Comparison of ENCODE assay signal across 8 cellular contexts in genomic region chr2:24919100-24919976, GRCh38. TPM values are rescaled to one million over a fixed set of nuclear protein-coding genes. Genes with fewer than 3 reads are reported as not detected.
DNase-seq lines count a peak whose midpoint lies in the region; ATAC-seq and TF ChIP-seq lines count a peak whose summit lies in the region.

No MANE protein-coding gene starts in this region.

- H3K4ac ChIP-seq in trophoblast cell (ENCODE audit: low read depth, low read length): no peak overlapping the region

- no peak overlapping the region for H2BK12ac ChIP-seq in trophoblast cell (ENCODE audit: low read length)

- H2AK5ac ChIP-seq in trophoblast cell (ENCODE audit: low read length): no peak overlapping the region

- no peak overlapping the region for H2BK120ac ChIP-seq in trophoblast cell (ENCODE audit: insufficient read depth, low read length, poor library complexity)

- peaks cover 2% of the 10 kb centered on the region for H3K27me3 ChIP-seq in trophoblast cell (ENCODE audit: insufficient read depth, low read length)

- no peak overlapping the region for H3K23ac ChIP-seq in trophoblast cell (ENCODE audit: low read length)

- no peak overlapping the region for H3K14ac ChIP-seq in trophoblast cell (ENCODE audit: low read length)

- no peak overlapping the region for H4K12ac ChIP-seq in trophoblast cell (ENCODE audit: low read depth, low read length)

- H3K27ac Mint-ChIP-seq in activated T-helper 17 cell treated with anti-CD3 and anti-CD28 coated beads, Interleukin-2, amount 50 U/mL, for 72 hours: peak overlapping the region; percentile 82

- H3K36me3 Mint-ChIP-seq in activated T-helper 17 cell treated with anti-CD3 and anti-CD28 coated beads, Interleukin-2, amount 50 U/mL, for 72 hours (ENCODE audit: low read depth): peaks cover 23% of the 10 kb centered on the region

- peaks cover 25% of the 10 kb centered on the region for H3K4me1 Mint-ChIP-seq in activated T-helper 17 cell treated with anti-CD3 and anti-CD28 coated beads, Interleukin-2, amount 50 U/mL, for 72 hours

- H2AFZ ChIP-seq in trophoblast cell (ENCODE audit: insufficient read depth, low read length, poor library complexity): peak overlapping the region; percentile 35

- DNase-seq in NCI-H1694 treated with DMSO at 0.1 percent for 48 hours (lab: John Stamatoyannopoulos, UW) (peak; percentile 9), NCI-H1694 (lab: John Stamatoyannopoulos, UW) (no peak), NCI-H82 (lab: John Stamatoyannopoulos, UW) (peak; percentile 53), foreskin fibroblast (peak in 1 of 2 donors; percentile 59), trophoblast cell (peak in 1 of 2 donors; percentile 5), SK-N-DZ (ENCODE audit: low spot score) (no peak)

- peak overlapping the region; percentile 55 for H4K8ac ChIP-seq in trophoblast cell (ENCODE audit: low read depth, low read length)

- peak overlapping the region; percentile 90 for H3K4me2 ChIP-seq in trophoblast cell (ENCODE audit: low read length)

- no peak overlapping the region for H3K27ac ChIP-seq in trophoblast cell (ENCODE audit: low read depth, low read length)

- no peaks in the 10 kb centered on the region for H3K36me3 ChIP-seq in trophoblast cell (ENCODE audit: control insufficient read depth in 1 of 2, insufficient read depth in 2 of 2, low read length in 2 of 2)

- no peaks in the 10 kb centered on the region for H3K27me3 Mint-ChIP-seq in activated T-helper 17 cell treated with anti-CD3 and anti-CD28 coated beads, Interleukin-2, amount 50 U/mL, for 72 hours

- H2BK5ac ChIP-seq in trophoblast cell (ENCODE audit: low read depth, low read length, poor library complexity): no peak overlapping the region

- peaks cover 2 to 5% of the 10 kb centered on the region in 2 experiments for H3K4me1 ChIP-seq in trophoblast cell (ENCODE audit: control insufficient read depth in 1 of 2, insufficient read depth in 2 of 2, low read length in 2 of 2)

- peak overlapping the region; percentile 85 for H3K4me3 Mint-ChIP-seq in activated T-helper 17 cell treated with anti-CD3 and anti-CD28 coated beads, Interleukin-2, amount 50 U/mL, for 72 hours

- WGBS in trophoblast cell (ENCODE audit: extremely low coverage, insufficient coverage, insufficient read length): no CpG with 5 or more reads among the region's 67 CpGs

- H3K18ac ChIP-seq in trophoblast cell (ENCODE audit: low read length): no peak overlapping the region

- no peaks in the 10 kb centered on the region for H3K79me1 ChIP-seq in trophoblast cell (ENCODE audit: low read length)

- H3K9me3 Mint-ChIP-seq in activated T-helper 17 cell treated with anti-CD3 and anti-CD28 coated beads, Interleukin-2, amount 50 U/mL, for 72 hours: no peaks in the 10 kb centered on the region

- peak overlapping the region; percentile 48 to 73 for H3K4me3 ChIP-seq in foreskin fibroblast (ENCODE audit: low read depth in 1 of 2, low read length in 2 of 2)
- peak overlapping the region; percentile 70 for H3K4me3 ChIP-seq in trophoblast cell (ENCODE audit: low read depth, low read length)

- no peak overlapping the region for H4K91ac ChIP-seq in trophoblast cell (ENCODE audit: low read depth, low read length)

- TF ChIP-seq CTCF in foreskin fibroblast (IDR thresholded peaks at IDR 0.05; ENCODE audit: low read depth, low read length): no peak

- H3K9ac ChIP-seq in trophoblast cell (ENCODE audit: low read length): no peak overlapping the region

- peak; percentile 19 for ATAC-seq in HG02870 (IDR thresholded peaks at IDR 0.05; ENCODE audit: unreplicated experiment)
- ATAC-seq in activated T-helper 17 cell treated with anti-CD3 and anti-CD28 coated beads, Interleukin-2, amount 50 U/mL, for 72 hours (replicated peaks): peak; percentile 56

- no peaks in the 10 kb centered on the region for H3K79me2 ChIP-seq in trophoblast cell (ENCODE audit: control insufficient read depth, insufficient read depth, low read length, poor library complexity)

- H3K9me3 ChIP-seq in trophoblast cell (ENCODE audit: insufficient read depth, low read depth, low read length): peaks cover 4% of the 10 kb centered on the region

RNA-seq across cellular contexts. Expression of gene ADCY3, which starts 0.7 kb away (rescaled TPM):
- total RNA-seq in activated T-helper 17 cell treated with anti-CD3 and anti-CD28 coated beads, Interleukin-2, amount 50 U/mL, for 72 hours: 100 to 1,000 TPM in 1 of 2 donors, 10 to 100 TPM in 1; 43.8 to 102 TPM
- 3.9 and 4.6 TPM in 2 replicates for polyA plus RNA-seq in trophoblast cell (2013)
- 21.3 and 27.5 TPM in 2 replicates for polyA plus RNA-seq in SK-N-DZ (2014; cell fraction: cytosol; rRNA removed)
- 76.3 and 141 TPM in 2 replicates for polyA plus RNA-seq in SK-N-DZ (2014; cell fraction: nucleus; rRNA removed)

RNA-seq across cellular contexts. Expression of gene DNAJC27, which starts 52.4 kb away (rescaled TPM):
- 1 to 10 TPM; 4.7 to 6.5 TPM for total RNA-seq in activated T-helper 17 cell treated with anti-CD3 and anti-CD28 coated beads, Interleukin-2, amount 50 U/mL, for 72 hours
- polyA plus RNA-seq in trophoblast cell (2013): 2.5 TPM in 2 replicates
- polyA plus RNA-seq in SK-N-DZ (2014; cell fraction: cytosol; rRNA removed): 2.1 and 2.3 TPM in 2 replicates
- 5.6 and 14.4 TPM in 2 replicates for polyA plus RNA-seq in SK-N-DZ (2014; cell fraction: nucleus; rRNA removed)

Comparison
In these comparisons a context has a peak if more than half of its experiments do, and no peak if none do; other contexts are left out.
1. DNase-seq: peak in NCI-H1694 treated with DMSO at 0.1 percent for 48 hours (single experiment) and NCI-H82 (single experiment); none in NCI-H1694 (single experiment) and SK-N-DZ (single experiment).